ENCODE assay signal across 8 cellular contexts in the genomic region with DNA sequence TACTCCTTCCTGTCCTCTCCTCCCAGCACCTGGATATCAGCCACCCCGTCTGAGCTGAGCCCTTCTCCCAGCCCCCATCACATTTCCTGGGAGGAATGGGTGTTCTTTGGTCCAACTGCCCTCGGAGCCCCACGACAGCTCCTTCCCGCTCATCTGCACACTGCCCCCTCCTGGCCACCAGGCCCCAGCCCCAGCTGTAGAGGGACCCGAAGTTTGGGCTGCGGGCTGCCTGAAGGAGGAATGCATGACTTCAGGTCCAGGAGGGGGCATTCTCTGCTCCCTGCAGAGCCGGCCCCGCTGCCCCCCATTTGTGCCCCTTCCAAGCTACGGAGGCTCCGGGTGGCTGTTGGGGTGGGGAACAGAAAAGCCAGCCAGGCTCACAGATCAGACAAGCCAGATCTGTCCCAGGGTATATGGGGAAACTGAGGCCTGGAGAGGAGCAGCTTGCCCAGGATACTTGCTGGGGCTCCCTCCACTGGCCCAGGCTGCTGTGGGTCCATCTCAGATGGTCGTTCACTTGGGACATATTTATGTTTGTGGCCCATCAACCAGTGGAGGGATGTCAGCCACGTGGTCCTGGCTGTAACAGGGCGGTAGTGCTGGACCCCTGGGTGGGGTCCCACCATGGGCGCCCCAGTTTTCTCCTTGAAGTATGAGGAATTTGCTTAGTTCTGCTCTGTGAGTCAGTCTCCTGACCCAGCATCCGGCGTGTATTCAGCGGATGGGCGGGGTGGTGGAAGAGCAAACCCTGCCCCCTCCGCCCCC. TPM values are rescaled to one million over a fixed set of nuclear protein-coding genes. Genes with fewer than 3 reads are reported as not detected.
DNase-seq lines count a peak whose midpoint lies in the region; ATAC-seq, FAIRE-seq and TF ChIP-seq lines count a peak whose summit lies in the region.

No MANE protein-coding gene starts in this region.

- peak; percentile 37 for TF ChIP-seq CTCF in astrocyte (IDR thresholded peaks at IDR 0.05; ENCODE audit: insufficient read depth, low read depth, low read length)

- H3K9me3 Mint-ChIP-seq in astrocyte (ENCODE audit: unreplicated experiment) (no peaks in the 10 kb centered on the region), immature natural killer cell (no peaks in the 10 kb centered on the region)

- no peak for FAIRE-seq in astrocyte (lab: Jason Lieb, UNC)

- H3K36me3 Mint-ChIP-seq in astrocyte (ENCODE audit: low read depth, unreplicated experiment) (peaks cover 24% of the 10 kb centered on the region), immature natural killer cell (no peaks in the 10 kb centered on the region)

- H3K36me3 ChIP-seq in H7 (replicated peaks; ENCODE audit: control insufficient read depth, insufficient read depth, low read length) (no peaks in the 10 kb centered on the region; the same call in 1 of the 2 replicates), astrocyte (ENCODE audit: insufficient read depth, low read length) (no peaks in the 10 kb centered on the region)

- ATAC-seq in left colon (peak; percentile 38), HG03354 (IDR thresholded peaks at IDR 0.05; ENCODE audit: poor library complexity, severe bottlenecking, unreplicated experiment) (no peak), GM18870 (IDR thresholded peaks at IDR 0.05; ENCODE audit: unreplicated experiment) (no peak)

- H3K27me3 Mint-ChIP-seq in astrocyte (ENCODE audit: low read depth, unreplicated experiment) (peaks cover 10% of the 10 kb centered on the region), immature natural killer cell (ENCODE audit: low read depth in 3 of 3) (peaks cover 0 to 3% (median 2%) of the 10 kb centered on the region in 3 donors)

- H3K9me3 ChIP-seq in astrocyte (ENCODE audit: insufficient read depth, low read depth, low read length): no peaks in the 10 kb centered on the region

- H3K27ac ChIP-seq in astrocyte (ENCODE audit: low read depth, low read length): no peak overlapping the region

- no peak overlapping the region for H2AFZ ChIP-seq in astrocyte (ENCODE audit: low read depth, low read length)

- intact Hi-C loops in left colon (cut with DNase I, micrococcal nuclease): loop anchor here in 1 of 2 donors (10.0 kb wide), 2 partner anchors 140 to 310 kb away; no protein-coding TSS in a partner anchor

- no peaks in the 10 kb centered on the region for H3K27me3 ChIP-seq in H7 (ENCODE audit: control insufficient read depth, insufficient read depth, low read length)
- no peaks in the 10 kb centered on the region for H3K27me3 ChIP-seq in astrocyte (ENCODE audit: insufficient read depth, low read length)

- peak; percentile 45 for DNase-seq in COLO829 (ENCODE audit: low spot score)
- peak; percentile 95 for DNase-seq in H7
- no peak for DNase-seq in astrocyte (ENCODE audit: low read depth)
- DNase-seq in left colon: peak in 1 of 2 donors; percentile 69
- DNase-seq in immature natural killer cell: no peak
- no peak for DNase-seq in ureter (ENCODE audit: low spot score)

- H3K79me2 ChIP-seq in astrocyte (ENCODE audit: insufficient read depth, low read length): no peaks in the 10 kb centered on the region

- no peak overlapping the region for H3K9ac ChIP-seq in astrocyte (ENCODE audit: low read length)

- peaks cover 5% of the 10 kb centered on the region for H3K4me1 Mint-ChIP-seq in astrocyte (ENCODE audit: low read depth, unreplicated experiment)
- H3K4me1 Mint-ChIP-seq in immature natural killer cell: no peaks in the 10 kb centered on the region

- H3K4me3 ChIP-seq in H7 (ENCODE audit: insufficient read depth, low read depth, low read length): no peak overlapping the region
- H3K4me3 ChIP-seq in astrocyte (ENCODE audit: insufficient read depth, low read depth, low read length): no peak overlapping the region

- H4K20me1 ChIP-seq in astrocyte (ENCODE audit: insufficient read depth, low read length): peaks cover 15% of the 10 kb centered on the region

- no peak overlapping the region for H3K4me2 ChIP-seq in astrocyte (ENCODE audit: low read length)

- H3K4me3 Mint-ChIP-seq in astrocyte (ENCODE audit: unreplicated experiment) (no peak overlapping the region), immature natural killer cell (no peak overlapping the region)

- peaks cover 3% of the 10 kb centered on the region for H3K4me1 ChIP-seq in astrocyte (ENCODE audit: insufficient read depth, low read length)

- H3K27ac Mint-ChIP-seq in astrocyte (ENCODE audit: unreplicated experiment) (no peak overlapping the region), immature natural killer cell (no peak overlapping the region)

RNA-seq across cellular contexts. Expression of a gene that starts 33.1 kb away (rescaled TPM):
- total RNA-seq in H7 (2014; rRNA removed; shearing (Covaris generic)): 24.1 and 34.6 TPM in 2 replicates
- total RNA-seq in astrocyte (41.4 and 41.7 TPM in 2 replicates), left colon (100 to 1,000 TPM; 127 to 128 TPM), ureter (103 TPM)
- 1 to 10 TPM in 1 of 3 donors, under 1 TPM in 1, not detected in 1; 0.06 to 1.1 TPM for polyA plus RNA-seq in immature natural killer cell

Comparison
In these comparisons a context has a peak if more than half of its experiments do, and no peak if none do; other contexts are left out.
1. DNase-seq: peak in COLO829 (single experiment) and H7 (single experiment); none in astrocyte (single experiment), immature natural killer cell (0 of 3) and ureter (single experiment).